In genomic region chr5:124746916-124747769, GRCh38 we compare ENCODE assay signal across 8 cellular contexts. TPM values are rescaled to one million over a fixed set of nuclear protein-coding genes. Genes with fewer than 3 reads are reported as not detected.
DNase-seq lines count a peak whose midpoint lies in the region; ATAC-seq and TF ChIP-seq lines count a peak whose summit lies in the region.

No MANE protein-coding gene starts in this region.

- H2AFZ ChIP-seq in hepatocyte, result peak overlapping the region; percentile 30

- no peaks in the 10 kb centered on the region for H3K9me2 ChIP-seq in hepatocyte (replicated peaks; ENCODE audit: insufficient read depth)

- peak overlapping the region; percentile 78 for H3K4me2 ChIP-seq in hepatocyte

- ATAC-seq in HG03064 (IDR thresholded peaks at IDR 0.05; ENCODE audit: low read depth, unreplicated experiment), result peak; percentile 25
- no peak for ATAC-seq in HG03469 (IDR thresholded peaks at IDR 0.05; ENCODE audit: unreplicated experiment)

- in situ Hi-C loops in astrocyte of the spinal cord (cut with HindIII; ENCODE audit: low sequenced_read_pairs), result no loop called here

- no peaks in the 10 kb centered on the region for H4K20me1 ChIP-seq in hepatocyte (ENCODE audit: insufficient read depth, poor library complexity, severe bottlenecking)

- H3K4me3 ChIP-seq in astrocyte of the spinal cord (ENCODE audit: low read depth, low read length) (peak overlapping the region; percentile 74), hepatocyte (peak overlapping the region; percentile 65)

- H3K27ac ChIP-seq in hepatocyte, result peak overlapping the region; percentile 91

- H3K27me3 ChIP-seq in hepatocyte, result no peaks in the 10 kb centered on the region

- TF ChIP-seq CTCF in astrocyte of the spinal cord (IDR thresholded peaks at IDR 0.05; ENCODE audit: low read depth, low read length), result no peak
- no peak for TF ChIP-seq CTCF in hepatocyte (IDR thresholded peaks at IDR 0.05; ENCODE audit: poor library complexity)

- peaks cover 42% of the 10 kb centered on the region for H3K79me2 ChIP-seq in hepatocyte

- peaks cover under 1% of the 10 kb centered on the region; the same call in 1 of the 2 replicates for H3K9me3 ChIP-seq in ES-I3 (ENCODE audit: control insufficient read depth, insufficient read depth, low read length)
- H3K9me3 ChIP-seq in hepatocyte (ENCODE audit: low read depth), result no peaks in the 10 kb centered on the region

- H3K36me3 ChIP-seq in ES-I3 (ENCODE audit: insufficient read depth, low read length), result no peaks in the 10 kb centered on the region
- H3K36me3 ChIP-seq in hepatocyte (replicated peaks; ENCODE audit: insufficient read depth, low read depth), result no peaks in the 10 kb centered on the region

- peak overlapping the region; percentile 96 for H3K9ac ChIP-seq in ES-I3 (ENCODE audit: low read depth, low read length)

- DNase-seq in NCI-H526 treated with DMSO at 0.1 percent for 48 hours (lab: John Stamatoyannopoulos, UW) (peak; percentile 89), astrocyte of the spinal cord (ENCODE audit: low read depth, low spot score) (peak; percentile 96), hepatocyte (ENCODE audit: low spot score) (peak; percentile 93), posterior cingulate gyrus (peak; percentile 50 to 92 (median 72))
- no peak for DNase-seq in activated CD4-positive, alpha-beta T cell treated with anti-CD3 and anti-CD28 coated beads, Interleukin-2, amount 50 U/mL, for 1 hour

- H3K4me1 ChIP-seq in ES-I3 (ENCODE audit: insufficient read depth, low read length) (peaks cover 25% of the 10 kb centered on the region), hepatocyte (ENCODE audit: insufficient read depth) (peaks cover 8% of the 10 kb centered on the region)

- intact Hi-C loops in posterior cingulate gyrus (cut with DNase I), result loop anchor here (5.0 to 10.0 kb wide), 2 partner anchors 140 to 152 kb away; no protein-coding TSS in a partner anchor

- WGBS in hepatocyte (ENCODE audit: low lambda C conversion rate, missing lambda C conversion rate), result under 1% methylated on average over 28 of the region's 32 CpGs

RNA-seq across cellular contexts. Expression of gene ZNF608, which starts 0.7 kb away (rescaled TPM):
- total RNA-seq in hepatocyte, result 28.5 and 30.0 TPM in 2 replicates
- 12.4 and 19.8 TPM in 2 replicates for polyA plus RNA-seq in hepatocyte
